8 cellular contexts compared by ENCODE assay signal in the genomic region with DNA sequence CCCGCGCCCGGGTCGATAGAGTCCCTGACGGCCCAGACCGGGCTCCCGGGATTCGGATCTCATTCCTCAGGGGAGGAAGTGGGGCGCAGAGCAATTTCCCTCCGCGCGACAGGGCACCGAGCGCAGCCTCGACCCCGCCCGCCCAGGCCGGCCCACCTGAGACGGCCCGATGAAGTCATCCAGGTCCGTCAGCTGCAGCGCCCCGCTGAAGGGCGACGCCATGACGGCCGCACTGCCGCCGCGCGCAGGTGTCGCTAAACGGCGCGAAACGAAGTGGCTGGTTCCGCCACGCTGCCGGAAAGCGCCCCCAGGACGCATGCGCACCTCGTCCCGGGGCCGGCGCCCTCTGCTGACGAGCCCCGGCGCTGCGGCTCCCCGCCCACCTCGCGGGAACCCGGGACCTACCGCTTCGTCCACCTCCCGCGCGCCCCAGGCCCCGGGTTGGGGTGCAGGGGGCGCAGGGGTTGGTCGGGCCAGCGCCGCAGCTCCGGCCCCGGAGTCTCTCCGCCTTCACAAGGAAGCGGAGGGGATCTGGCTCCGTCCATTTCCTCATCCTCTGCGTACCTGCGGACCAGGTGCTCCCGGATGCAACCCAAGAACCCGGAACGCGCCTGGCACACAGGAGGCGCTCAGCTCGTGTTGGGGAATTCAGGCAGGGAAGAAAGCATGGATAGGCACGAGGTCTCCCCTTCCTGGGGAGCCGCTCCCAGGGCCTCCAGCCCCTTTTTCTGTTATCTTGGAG. TPM values are rescaled to one million over a fixed set of nuclear protein-coding genes. Genes with fewer than 3 reads are reported as not detected.
DNase-seq lines count a peak whose midpoint lies in the region; ATAC-seq and TF ChIP-seq lines count a peak whose summit lies in the region.

CIAO3 (minus strand) TSS at position 234 of the 742 bp plus-strand sequence; CDS start at position 222, 12 bp downstream.

- peak; percentile 98 for DNase-seq in GM10266 (ENCODE audit: extremely low spot score)
- peak; percentile 68 for DNase-seq in NCI-H1105 (lab: John Stamatoyannopoulos, UW)
- DNase-seq in T-helper 1 cell, result peak; percentile 78 to 90 (median 89)
- DNase-seq in adrenal gland, result peak; percentile 86 to 93 (median 90)
- DNase-seq in left cardiac atrium, result peak; percentile 91
- peak; percentile 78 for DNase-seq in prostate gland (ENCODE audit: low spot score)

- H3K4me3 ChIP-seq in adrenal gland (peak within 1 kb of the TSS; percentile 12 to 93 (median 60)), prostate gland (peak within 1 kb of the TSS; percentile 93 to 94), urinary bladder (ENCODE audit: low read depth, low read length) (peak within 1 kb of the TSS; percentile 96)

- H3K4me1 ChIP-seq in adrenal gland (replicated peaks in 1 of 2), result peaks cover 12% of the 10 kb centered on the region in 2 donors
- H3K4me1 ChIP-seq in prostate gland (replicated peaks), result no peaks in the 10 kb centered on the region
- no peaks in the 10 kb centered on the region for H3K4me1 ChIP-seq in urinary bladder (ENCODE audit: insufficient read depth)

- peak; percentile 60 for ATAC-seq in HG02588 (IDR thresholded peaks at IDR 0.05; ENCODE audit: unreplicated experiment)
- ATAC-seq in left cardiac atrium, result peak; percentile 93 to 96

- intact Hi-C loops in adrenal gland (cut with DNase I) (no loop called here), left cardiac atrium (cut with DNase I) (no loop called here), prostate gland (cut with DNase I) (no loop called here)

- 1 to 3% (median 1%) methylated on average over 11 to 79 of the region's 79 CpGs for WGBS in adrenal gland, 4 donors
- WGBS in prostate gland, result under 1% methylated on average over 36 of the region's 79 CpGs
- 1% methylated on average over 79 of the region's 79 CpGs for WGBS in urinary bladder

- TF ChIP-seq POLR2A in adrenal gland (IDR thresholded peaks at IDR 0.05) (peak in 1 of 2 donors; percentile 63), prostate gland (IDR thresholded peaks at IDR 0.05) (peak; percentile 75)

- H3K9me3 ChIP-seq in adrenal gland (replicated peaks in 1 of 3) (no peaks in the 10 kb centered on the region), prostate gland (no peaks in the 10 kb centered on the region)

- TF ChIP-seq CTCF in GM10266 (IDR thresholded peaks at IDR 0.05; ENCODE audit: control insufficient read depth, insufficient read depth, low read depth, missing control alignments) (peak; percentile 97), adrenal gland (IDR thresholded peaks at IDR 0.05) (peak; percentile 43 to 96 (median 77)), prostate gland (IDR thresholded peaks at IDR 0.05) (peak; percentile 97 to 100 (median 99))

- H3K36me3 ChIP-seq in adrenal gland (replicated peaks in 1 of 2) (peaks cover 0 to 14% of the 10 kb centered on the region in 2 donors), prostate gland (no peaks in the 10 kb centered on the region), urinary bladder (ENCODE audit: insufficient read depth) (no peaks in the 10 kb centered on the region)

- H3K27me3 ChIP-seq in adrenal gland (no peaks in the 10 kb centered on the region), prostate gland (replicated peaks; ENCODE audit: insufficient read depth) (no peaks in the 10 kb centered on the region)

- peak within 1 kb of the TSS in 3 of 5 donors; percentile 37 to 55 (median 43) for H3K27ac ChIP-seq in adrenal gland
- H3K27ac ChIP-seq in prostate gland, result peak within 1 kb of the TSS; percentile 78 to 84
- no peak within 1 kb of the TSS for H3K27ac ChIP-seq in urinary bladder (ENCODE audit: low read depth)

RNA-seq across cellular contexts. Expression of gene CIAO3, which starts in this region (rescaled TPM):
- total RNA-seq in adrenal gland, result 10 to 100 TPM; 17.8 to 42.1 (median 29.5) TPM
- 10 to 100 TPM in 2 of 3 donors, 1 to 10 TPM in 1; 8.9 to 99.4 (median 38.2) TPM for polyA plus RNA-seq in adrenal gland
- 10 to 100 TPM; 22.6 to 23.3 TPM for total RNA-seq in left cardiac atrium
- total RNA-seq in prostate gland, result 10 to 100 TPM; 56.7 to 76.6 TPM
- 33.4 TPM for total RNA-seq in urinary bladder
- 26.6 TPM for polyA plus RNA-seq in urinary bladder
